Comparison of ENCODE assay signal across 14 cellular contexts in the genomic region with DNA sequence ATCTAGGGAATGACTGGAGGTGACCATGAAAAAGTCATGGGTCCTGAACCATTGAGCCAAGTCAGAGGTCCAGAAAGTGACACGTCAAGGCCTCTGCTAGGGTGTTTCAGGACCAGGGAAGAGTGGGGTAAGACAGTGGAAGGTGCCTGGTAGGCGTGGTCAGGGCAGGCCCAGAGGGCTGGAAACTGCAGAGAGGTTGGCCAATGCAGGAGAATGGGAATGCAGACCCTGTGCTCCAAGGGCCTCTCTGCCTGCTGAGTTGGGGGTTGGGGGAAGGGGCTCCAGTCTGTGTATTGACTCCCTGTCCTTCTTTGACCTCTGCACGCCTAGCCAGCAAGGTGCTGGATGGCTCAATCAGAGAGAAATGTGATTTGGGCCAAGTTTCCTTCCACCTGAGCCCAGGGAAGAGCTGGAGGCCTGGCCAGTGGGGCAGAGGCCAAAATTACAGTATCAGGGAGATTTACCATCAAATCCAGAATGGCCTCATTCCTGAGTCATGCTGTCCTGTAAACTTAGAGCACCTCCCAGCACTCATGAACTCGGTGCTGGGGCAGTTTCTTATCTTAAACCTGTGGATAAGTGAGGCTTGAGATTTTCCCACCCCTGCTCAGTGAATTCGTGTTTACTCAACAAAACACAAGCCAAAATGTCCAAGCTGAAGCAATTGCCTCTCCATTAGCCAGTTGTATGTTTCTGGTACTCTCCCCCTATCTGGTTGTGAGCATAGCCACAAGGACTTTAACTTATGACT. TPM values are rescaled to one million over a fixed set of nuclear protein-coding genes. Genes with fewer than 3 reads are reported as not detected.
DNase-seq lines count a peak whose midpoint lies in the region; ATAC-seq and TF ChIP-seq lines count a peak whose summit lies in the region.
"Had no signal": no experiment of that assay in that cellular context is flagged by ENCODE, and none has a peak within 500 bp of the region (broad histone marks: within the 10 kb centered on the region; RNA-seq: fewer than 3 reads in every experiment).

No MANE protein-coding gene starts in this region.

- peak overlapping the region; percentile 25; the same call in 1 of the 2 replicates for H3K4me3 ChIP-seq in PC-9
- no peak overlapping the region for H3K4me3 ChIP-seq in esophagus (ENCODE audit: low read depth in 1 of 2, low read length in 2 of 2)
- H3K4me3 ChIP-seq: coronary artery had no signal

- CTCF ChIA-PET in PC-9 (lab: Charles Lee) = interaction anchor here (0.5 to 1.2 kb wide), 3 partner anchors 54 to 91 kb away, joined by 3 to 8 read pairs (median 4); no protein-coding TSS in a partner anchor

- POLR2A ChIA-PET in PC-9 (lab: Charles Lee; ENCODE audit: unreplicated experiment) = interaction anchor here (0.6 to 0.8 kb wide), 5 partner anchors 21 to 1710 kb away, joined by 3 to 4 read pairs (median 3); no protein-coding TSS in a partner anchor

- H3K36me3 ChIP-seq in PC-9 (ENCODE audit: low read depth) (no peaks in the 10 kb centered on the region), esophagus (ENCODE audit: control insufficient read depth in 2 of 2, insufficient read depth in 2 of 2, low read length in 1 of 2) (no peaks in the 10 kb centered on the region)

- H3F3A ChIP-seq in PC-9 (ENCODE audit: insufficient read depth, low read depth) = peaks cover 68% of the 10 kb centered on the region

- DNase-seq in Daoy (ENCODE audit: low read depth) = peak; percentile 68
- DNase-seq in PC-9 = peak; percentile 72 to 99
- DNase-seq in omental fat pad (ENCODE audit: low spot score) = no peak
- no peak for DNase-seq in activated gamma-delta T cell treated with Interleukin-2 at 50 U/mL for 16 hours
- no peak for DNase-seq in NCI-H2227 treated with DMSO at 0.1 percent for 48 hours (lab: John Stamatoyannopoulos, UW)
- no peak for DNase-seq in NCI-H524 (lab: John Stamatoyannopoulos, UW)
- DNase-seq: activated CD4-positive, alpha-beta memory T cell treated with anti-CD3 and anti-CD28 coated beads, Interleukin-2, amount 10 ng/mL, durations not matched to agents 7 days and 5 days; activated naive CD4-positive, alpha-beta T cell treated with anti-CD3 and anti-CD28 coated beads, Interleukin-2, amount 10 ng/mL, durations not matched to agents 7 days and 5 days; foreskin keratinocyte; GF-D8; T-helper 9 cell had no signal

- H3K27ac ChIP-seq in PC-9 (peak overlapping the region; percentile 93), esophagus (ENCODE audit: low read depth in 2 of 2, low read length in 1 of 2) (peak overlapping the region; percentile 22 to 63)
- H3K27ac ChIP-seq: coronary artery, foreskin keratinocyte had no signal

- peak overlapping the region; percentile 5; the same call in 1 of the 2 replicates for H2AFZ ChIP-seq in PC-9

- intact Hi-C loops in PC-9 (cut with micrococcal nuclease; ENCODE audit: unreplicated experiment) = loop anchor here (1.0 to 2.0 kb wide), 4 partner anchors 51 to 85 kb away; no protein-coding TSS in a partner anchor

- H3K9me3 ChIP-seq in PC-9 (ENCODE audit: insufficient read depth, low read depth) (no peaks in the 10 kb centered on the region), esophagus (ENCODE audit: control insufficient read depth in 2 of 2, insufficient read depth in 1 of 2, low read depth in 1 of 2, low read length in 1 of 2) (no peaks in the 10 kb centered on the region)

- ATAC-seq in omental fat pad (ENCODE audit: low FRiP score) (peak; percentile 83), HG03342 (IDR thresholded peaks at IDR 0.05; ENCODE audit: unreplicated experiment) (no peak)
- ATAC-seq: foreskin keratinocyte had no signal

- no peaks in the 10 kb centered on the region for H3K79me2 ChIP-seq in PC-9 (ENCODE audit: low read depth)

- H3K4me1 ChIP-seq in PC-9 (replicated peaks; ENCODE audit: insufficient read depth) (peaks cover 73% of the 10 kb centered on the region), esophagus (ENCODE audit: control insufficient read depth in 2 of 2, insufficient read depth in 2 of 2, low read length in 1 of 2) (peaks cover 2 to 43% of the 10 kb centered on the region in 2 donors)

- H3K4me2 ChIP-seq in PC-9 = peak overlapping the region; percentile 78

- no peak for TF ChIP-seq CTCF in PC-9 (conservative IDR thresholded peaks at IDR 0.05)
- no peak for TF ChIP-seq CTCF in omental fat pad (IDR thresholded peaks at IDR 0.05)

- H3K27me3 ChIP-seq in PC-9 (ENCODE audit: insufficient read depth, low read depth) (no peaks in the 10 kb centered on the region), esophagus (ENCODE audit: control insufficient read depth in 1 of 2, insufficient read depth in 2 of 2, low read length in 2 of 2) (no peaks in the 10 kb centered on the region)
- H3K27me3 ChIP-seq: foreskin keratinocyte had no signal

- no peaks in the 10 kb centered on the region for H3K9me2 ChIP-seq in PC-9 (ENCODE audit: insufficient read depth)

- H4K20me1 ChIP-seq in PC-9 (ENCODE audit: insufficient read depth) = no peaks in the 10 kb centered on the region

- no TSS peak for BruUV-seq in PC-9 (replicated peaks; lab: Mats Ljungman, UMichigan)

- WGBS in esophagus, 2 donors = 65 to 69% methylated on average over 5 of the region's 5 CpGs

RNA-seq across cellular contexts. Expression of gene IRF2BPL, which starts 24.4 kb away (rescaled TPM):
- total RNA-seq in Daoy (2014; rRNA removed; shearing (Covaris generic)) = 28.6 and 31.5 TPM in 2 replicates
- total RNA-seq in PC-9 (2021) = 74.6 and 84.5 TPM in 2 replicates
- polyA plus RNA-seq in esophagus = 1 to 10 TPM; 3.5 to 9.5 TPM
- 10 to 100 TPM; 31.1 to 70.0 (median 34.4) TPM for total RNA-seq in omental fat pad

Comparison
In these comparisons a context has a peak if more than half of its experiments do, and no peak if none do; other contexts are left out.
1. DNase-seq: peak in Daoy (single experiment) and PC-9 (2 of 2); none in omental fat pad (single experiment), activated gamma-delta T cell treated with Interleukin-2 at 50 U/mL for 16 hours (single experiment), NCI-H2227 treated with DMSO at 0.1 percent for 48 hours (single experiment) and NCI-H524 (0 of 2).